In genomic region chr17:47725446-47726109, GRCh38 we compare ENCODE assay signal across 2 cellular contexts.
TF ChIP-seq lines count a peak whose summit lies in the region.

No MANE protein-coding gene starts in this region.

TF ChIP-seq in SK-N-SH, 30 proteins besides CTCF, POLR2A, EP300 and RAD21 (continued from another document):
- peak; percentile 89 for TF ChIP-seq REST (IDR thresholded peaks at IDR 0.05; ENCODE audit: low read depth, low read length)
- TF ChIP-seq ELF1 (IDR thresholded peaks at IDR 0.05) = no peak
- no peak for TF ChIP-seq NRF1 (IDR thresholded peaks at IDR 0.05; ENCODE audit: low read depth, low read length)
- no peak for TF ChIP-seq SIN3A (IDR thresholded peaks at IDR 0.05; ENCODE audit: borderline replicate concordance, low read depth, low read length)
- no peak for TF ChIP-seq SMC3 (IDR thresholded peaks at IDR 0.05; ENCODE audit: low read depth, low read length)
- TF ChIP-seq, protein P1, sequence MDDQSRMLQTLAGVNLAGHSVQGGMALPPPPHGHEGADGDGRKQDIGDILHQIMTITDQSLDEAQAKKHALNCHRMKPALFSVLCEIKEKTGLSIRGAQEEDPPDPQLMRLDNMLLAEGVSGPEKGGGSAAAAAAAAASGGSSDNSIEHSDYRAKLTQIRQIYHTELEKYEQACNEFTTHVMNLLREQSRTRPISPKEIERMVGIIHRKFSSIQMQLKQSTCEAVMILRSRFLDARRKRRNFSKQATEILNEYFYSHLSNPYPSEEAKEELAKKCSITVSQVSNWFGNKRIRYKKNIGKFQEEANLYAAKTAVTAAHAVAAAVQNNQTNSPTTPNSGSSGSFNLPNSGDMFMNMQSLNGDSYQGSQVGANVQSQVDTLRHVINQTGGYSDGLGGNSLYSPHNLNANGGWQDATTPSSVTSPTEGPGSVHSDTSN (IDR thresholded peaks at IDR 0.05) = no peak
- TF ChIP-seq, protein P2, sequence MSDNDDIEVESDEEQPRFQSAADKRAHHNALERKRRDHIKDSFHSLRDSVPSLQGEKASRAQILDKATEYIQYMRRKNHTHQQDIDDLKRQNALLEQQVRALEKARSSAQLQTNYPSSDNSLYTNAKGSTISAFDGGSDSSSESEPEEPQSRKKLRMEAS (IDR thresholded peaks at IDR 0.05; ENCODE audit: low read depth) = no peak
TF ChIP-seq in SK-N-SH: peak in this region for 1.

TF ChIP-seq in SK-N-SH treated with all-trans-retinoic acid at 6 μM for 48 hours, 23 proteins besides CTCF, POLR2A, EP300 and RAD21 (continued from another document):
- TF ChIP-seq CSRNP3 (CRISPR knock-in tag; IDR thresholded peaks at IDR 0.05) = no peak
- TF ChIP-seq GLIS3 (CRISPR knock-in tag; IDR thresholded peaks at IDR 0.05) = no peak
- no peak for TF ChIP-seq PPARA (CRISPR knock-in tag; IDR thresholded peaks at IDR 0.05; ENCODE audit: borderline replicate concordance)
- no peak for TF ChIP-seq BACH2 (CRISPR knock-in tag; IDR thresholded peaks at IDR 0.05; ENCODE audit: borderline replicate concordance)
- no peak for TF ChIP-seq ZFP3 (CRISPR knock-in tag; IDR thresholded peaks at IDR 0.05)
- TF ChIP-seq ZC3H10 (CRISPR knock-in tag; IDR thresholded peaks at IDR 0.05) = no peak
TF ChIP-seq in SK-N-SH treated with all-trans-retinoic acid at 6 μM for 48 hours: peak in this region for 0.
